In genomic region chr1:53766766-53767409, GRCh38 we compare ENCODE assay signal across 13 cellular contexts. TPM values are rescaled to one million over a fixed set of nuclear protein-coding genes. Genes with fewer than 3 reads are reported as not detected.
DNase-seq lines count a peak whose midpoint lies in the region; ATAC-seq and TF ChIP-seq lines count a peak whose summit lies in the region.
"Had no signal": no experiment of that assay in that cellular context is flagged by ENCODE, and none has a peak within 500 bp of the region (broad histone marks: within the 10 kb centered on the region; RNA-seq: fewer than 3 reads in every experiment).

No MANE protein-coding gene starts in this region.

- peaks cover 0 to 5% (median 0%) of the 10 kb centered on the region in 7 donors for H3K9me3 Mint-ChIP-seq in CD4-positive, CD25-positive, alpha-beta regulatory T cell
- no peaks in the 10 kb centered on the region for H3K9me3 Mint-ChIP-seq in progenitor cell of endocrine pancreas (ENCODE audit: low read depth)

- H3K4me3 ChIP-seq in CD4-positive, CD25-positive, alpha-beta regulatory T cell (ENCODE audit: low read depth, low read length), result peak overlapping the region; percentile 54
- H3K4me3 ChIP-seq in brain microvascular endothelial cell (ENCODE audit: low read depth, low read length) (no peak overlapping the region), mesenchymal stem cell (ENCODE audit: insufficient read depth in 1 of 2, low read depth in 1 of 2, low read length in 2 of 2) (peak overlapping the region in 1 of 2 experiments; percentile 69), tibial nerve (peak overlapping the region in 2 of 4 donors; percentile 4 to 21)

- no peak overlapping the region for H2BK120ac ChIP-seq in mesenchymal stem cell (ENCODE audit: low read depth, low read length)

- H3K27me3 Mint-ChIP-seq in CD4-positive, CD25-positive, alpha-beta regulatory T cell, result no peaks in the 10 kb centered on the region
- no peaks in the 10 kb centered on the region for H3K27me3 Mint-ChIP-seq in progenitor cell of endocrine pancreas
- H3K27me3 Mint-ChIP-seq: IgD-negative memory B cell had no signal

- H3K79me1 ChIP-seq in mesenchymal stem cell (replicated peaks; ENCODE audit: low read length, poor library complexity, severe bottlenecking), result no peaks in the 10 kb centered on the region

- no peak overlapping the region for H4K8ac ChIP-seq in mesenchymal stem cell (ENCODE audit: low read length)

- H3K18ac ChIP-seq in mesenchymal stem cell (ENCODE audit: low read depth in 1 of 2, low read length in 2 of 2), result no peak overlapping the region

- no peak overlapping the region for H2BK15ac ChIP-seq in mesenchymal stem cell (ENCODE audit: low read depth, poor library complexity, severe bottlenecking)

- H4K91ac ChIP-seq in mesenchymal stem cell (ENCODE audit: low read length), result no peak overlapping the region

- H3K4me2 ChIP-seq in mesenchymal stem cell (ENCODE audit: low read length, poor library complexity, severe bottlenecking), result no peak overlapping the region

- H2AK5ac ChIP-seq in mesenchymal stem cell (ENCODE audit: low read length, severe bottlenecking), result no peak overlapping the region

- H3K4me3 Mint-ChIP-seq in CD4-positive, CD25-positive, alpha-beta regulatory T cell, result peak overlapping the region in 2 of 4 donors; percentile 45 to 63
- no peak overlapping the region for H3K4me3 Mint-ChIP-seq in progenitor cell of endocrine pancreas (ENCODE audit: low read depth)
- H3K4me3 Mint-ChIP-seq: IgD-negative memory B cell had no signal

- no CpG with 5 or more reads among the region's 3 CpGs for WGBS in mesenchymal stem cell
- WGBS in tibial nerve, 2 donors, result 15 to 18% methylated on average over 3 of the region's 3 CpGs

- in situ Hi-C loops in brain microvascular endothelial cell (cut with HindIII; ENCODE audit: low pct_ligation_motif_present, low sequenced_read_pairs), result no loop called here

- no peak overlapping the region for H3K23ac ChIP-seq in mesenchymal stem cell (ENCODE audit: low read length in 2 of 2)

- no peak overlapping the region for H2AFZ ChIP-seq in mesenchymal stem cell (ENCODE audit: low read depth, low read length)

- TF ChIP-seq EP300 in tibial nerve (IDR thresholded peaks at IDR 0.05), result no peak

- peak overlapping the region in 2 of 3 donors; percentile 3 to 73 for H3K27ac Mint-ChIP-seq in CD4-positive, CD25-positive, alpha-beta regulatory T cell
- no peak overlapping the region for H3K27ac Mint-ChIP-seq in progenitor cell of endocrine pancreas

- H3K9me3 ChIP-seq in CD4-positive, CD25-positive, alpha-beta regulatory T cell (ENCODE audit: control insufficient read depth in 2 of 2, low read length in 2 of 2), result no peaks in the 10 kb centered on the region
- H3K9me3 ChIP-seq in mesenchymal stem cell (ENCODE audit: control insufficient read depth, low read length), result no peaks in the 10 kb centered on the region
- H3K9me3 ChIP-seq in tibial nerve, result peaks cover 0 to under 1% (median 0%) of the 10 kb centered on the region in 4 donors

- TF ChIP-seq CTCF in brain microvascular endothelial cell (IDR thresholded peaks at IDR 0.05; ENCODE audit: low read depth, low read length, missing control alignments) (no peak), progenitor cell of endocrine pancreas (IDR thresholded peaks at IDR 0.05; ENCODE audit: unreplicated experiment) (no peak), tibial nerve (IDR thresholded peaks at IDR 0.05) (no peak)

- peaks cover 49% of the 10 kb centered on the region for H3K36me3 Mint-ChIP-seq in CD4-positive, CD25-positive, alpha-beta regulatory T cell
- peaks cover 3% of the 10 kb centered on the region for H3K36me3 Mint-ChIP-seq in progenitor cell of endocrine pancreas (ENCODE audit: insufficient read depth)

- no peak overlapping the region for H2BK12ac ChIP-seq in mesenchymal stem cell (ENCODE audit: low read length in 2 of 2)

- H3K14ac ChIP-seq in mesenchymal stem cell (ENCODE audit: low read length in 2 of 2), result no peak overlapping the region

- H3K4ac ChIP-seq in mesenchymal stem cell (ENCODE audit: low read depth in 1 of 2, low read length in 2 of 2), result no peak overlapping the region

- no peak for ATAC-seq in CD4-positive, CD25-positive, alpha-beta regulatory T cell (ENCODE audit: low read depth in 2 of 2)
- ATAC-seq in GM21423 (IDR thresholded peaks at IDR 0.05; ENCODE audit: unreplicated experiment), result no peak
- ATAC-seq: esophagus mucosa had no signal

- H3K27ac ChIP-seq in CD4-positive, CD25-positive, alpha-beta regulatory T cell (ENCODE audit: insufficient read depth, low read length, poor library complexity, severe bottlenecking), result peak overlapping the region; percentile 34
- H3K27ac ChIP-seq in brain microvascular endothelial cell (peak overlapping the region; percentile 76), mesenchymal stem cell (ENCODE audit: low read length, poor library complexity, severe bottlenecking) (no peak overlapping the region), tibial nerve (peak overlapping the region in 1 of 4 donors; percentile 10)

- H3K9ac ChIP-seq in mesenchymal stem cell (ENCODE audit: low read length), result peak overlapping the region; percentile 86

- no peaks in the 10 kb centered on the region for H3K27me3 ChIP-seq in CD4-positive, CD25-positive, alpha-beta regulatory T cell (ENCODE audit: control insufficient read depth, insufficient read depth, low read length)
- H3K27me3 ChIP-seq in brain microvascular endothelial cell (replicated peaks), result no peaks in the 10 kb centered on the region
- no peaks in the 10 kb centered on the region for H3K27me3 ChIP-seq in mesenchymal stem cell (ENCODE audit: control insufficient read depth in 1 of 2, insufficient read depth in 1 of 2, low read length in 2 of 2)
- H3K27me3 ChIP-seq in tibial nerve, result no peaks in the 10 kb centered on the region

- peaks cover 19% of the 10 kb centered on the region for H3K36me3 ChIP-seq in CD4-positive, CD25-positive, alpha-beta regulatory T cell (ENCODE audit: control insufficient read depth, insufficient read depth, low read length)
- H3K36me3 ChIP-seq in brain microvascular endothelial cell (replicated peaks) (no peaks in the 10 kb centered on the region), mesenchymal stem cell (ENCODE audit: control insufficient read depth in 1 of 2, insufficient read depth in 2 of 2, low read depth in 1 of 2, low read length in 2 of 2) (no peaks in the 10 kb centered on the region), tibial nerve (peaks cover 0 to 19% (median 0%) of the 10 kb centered on the region in 3 donors)

- TF ChIP-seq POLR2A in tibial nerve (IDR thresholded peaks at IDR 0.05), result no peak

- H3K4me1 ChIP-seq in CD4-positive, CD25-positive, alpha-beta regulatory T cell (ENCODE audit: control insufficient read depth, insufficient read depth, low read length, poor library complexity, severe bottlenecking), result peaks cover 6% of the 10 kb centered on the region
- no peaks in the 10 kb centered on the region for H3K4me1 ChIP-seq in mesenchymal stem cell (ENCODE audit: control insufficient read depth, insufficient read depth, low read depth, low read length)
- peaks cover 0 to 12% (median 0%) of the 10 kb centered on the region in 4 donors for H3K4me1 ChIP-seq in tibial nerve

- peak in 1 of 3 donors; percentile 37 for DNase-seq in CD4-positive, CD25-positive, alpha-beta regulatory T cell
- DNase-seq in HT1080 (ENCODE audit: low read depth), result peak; percentile 28
- DNase-seq in brain microvascular endothelial cell, result peak; percentile 14
- peak; percentile 80 for DNase-seq in mesenchymal stem cell
- no peak for DNase-seq in NCI-H2196 (lab: John Stamatoyannopoulos, UW; ENCODE audit: unreplicated experiment)
- no peak for DNase-seq in progenitor cell of endocrine pancreas (ENCODE audit: low spot score, unreplicated experiment)
- no peak for DNase-seq in tibial nerve (ENCODE audit: low spot score in 2 of 2)
- DNase-seq: activated gamma-delta T cell treated with Interleukin-2 at 50 U/mL for 16 hours, NCI-H524 had no signal

- H3K4me1 Mint-ChIP-seq in CD4-positive, CD25-positive, alpha-beta regulatory T cell, result peaks cover 0 to 34% (median 17%) of the 10 kb centered on the region in 4 donors
- H3K4me1 Mint-ChIP-seq in progenitor cell of endocrine pancreas (ENCODE audit: low read depth), result no peaks in the 10 kb centered on the region

- no peak overlapping the region for H2BK5ac ChIP-seq in mesenchymal stem cell (ENCODE audit: low read depth, low read length, poor library complexity, severe bottlenecking)

RNA-seq across cellular contexts. Expression of gene GLIS1, which starts 27.9 kb away (rescaled TPM):
- not detected for total RNA-seq in CD4-positive, CD25-positive, alpha-beta regulatory T cell
- not detected for polyA plus RNA-seq in CD4-positive, CD25-positive, alpha-beta regulatory T cell
- 0.20 and 0.71 TPM in 2 replicates for total RNA-seq in HT1080 (2014; rRNA removed; shearing (Covaris generic))
- polyA plus RNA-seq in HT1080 (2015; cell fraction: cytosol; rRNA removed), result 1.7 and 1.9 TPM in 2 replicates
- 1.6 and 2.6 TPM in 2 replicates for polyA plus RNA-seq in HT1080 (2015; cell fraction: nucleus; rRNA removed)
- polyA plus RNA-seq in mesenchymal stem cell (2013, experiment 1 of 2), result 0.29 TPM
- 0.29 TPM for polyA plus RNA-seq in mesenchymal stem cell (2013, experiment 2 of 2)
- not detected in 2 replicates for total RNA-seq in progenitor cell of endocrine pancreas
- 1 to 10 TPM in 1 of 4 donors, under 1 TPM in 3; 0.59 to 3.9 (median 0.75) TPM for total RNA-seq in tibial nerve
- total RNA-seq: T-helper 1 cell treated with Interleukin-12 subunit alpha and Interleukin-12 subunit beta and Interleukin-4 antibody, amounts not matched to agents 30 ng/mL and 1 ng/mL, for 36 hours had no signal
- polyA plus RNA-seq: IgD-negative memory B cell had no signal

Comparison
In these comparisons a context has a peak if more than half of its experiments do, and no peak if none do; other contexts are left out.
1. DNase-seq: peak in HT1080 (single experiment), brain microvascular endothelial cell (single experiment) and mesenchymal stem cell (single experiment); none in NCI-H2196 (single experiment), progenitor cell of endocrine pancreas (single experiment) and tibial nerve (0 of 2).